Comparison of ENCODE assay signal across 8 cellular contexts in the genomic region with DNA sequence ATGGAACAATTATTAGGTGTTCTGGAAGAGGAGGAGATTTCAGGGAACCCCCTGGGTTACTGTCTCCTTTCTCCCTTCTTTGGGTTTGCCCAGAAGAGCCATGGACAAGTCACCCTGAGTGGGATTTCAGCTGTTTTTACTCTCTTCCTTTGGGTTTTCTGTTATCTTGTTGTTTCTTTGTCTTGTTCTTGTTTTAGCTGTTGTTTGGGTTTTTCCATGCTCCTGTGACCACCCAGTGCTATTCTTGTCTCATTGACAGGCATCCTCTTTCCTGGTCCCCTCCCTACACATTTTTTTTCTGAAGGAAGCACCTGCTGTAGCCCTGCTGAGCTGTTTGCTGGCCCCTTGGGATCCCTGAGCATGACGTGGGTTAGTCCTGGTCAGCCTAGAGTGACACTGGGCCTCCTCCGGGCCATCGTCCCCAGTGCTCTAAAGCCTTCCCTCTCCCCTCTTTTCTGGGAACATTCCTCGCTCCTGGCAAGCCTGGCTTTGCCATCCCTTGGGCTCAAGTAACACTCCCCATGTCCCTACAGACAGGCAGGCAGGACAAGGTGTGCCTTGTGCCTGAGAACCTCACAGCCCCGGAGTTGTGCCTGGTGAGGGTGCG. TPM values are rescaled to one million over a fixed set of nuclear protein-coding genes. Genes with fewer than 3 reads are reported as not detected.
DNase-seq lines count a peak whose midpoint lies in the region; ATAC-seq and TF ChIP-seq lines count a peak whose summit lies in the region.

No MANE protein-coding gene starts in this region.

- H3K27me3 ChIP-seq in Caco-2 (replicated peaks; ENCODE audit: control insufficient read depth, insufficient read depth, low read length): no peaks in the 10 kb centered on the region

- POLR2A ChIA-PET in Caco-2 (lab: Charles Lee): no interaction called here

- no peaks in the 10 kb centered on the region for H3K9me3 ChIP-seq in Caco-2

- intact Hi-C loops in Caco-2 (cut with micrococcal nuclease; ENCODE audit: unreplicated experiment): no loop called here

- no peak overlapping the region for H3K4me3 ChIP-seq in NB4 (ENCODE audit: low read depth, low read length)
- H3K4me3 ChIP-seq in Caco-2 (ENCODE audit: low read depth, low read length): no peak overlapping the region

- no peaks in the 10 kb centered on the region for H3K27me3 Mint-ChIP-seq in Caco-2 (ENCODE audit: insufficient read depth, unreplicated experiment)

- peaks cover 1% of the 10 kb centered on the region for H3K36me3 Mint-ChIP-seq in Caco-2 (ENCODE audit: insufficient read depth, unreplicated experiment)

- no peaks in the 10 kb centered on the region for H3K9me3 Mint-ChIP-seq in Caco-2 (ENCODE audit: unreplicated experiment)

- peaks cover 4% of the 10 kb centered on the region; the same call in 1 of the 2 replicates for H3K4me1 ChIP-seq in Caco-2

- no peak overlapping the region for H3K27ac Mint-ChIP-seq in Caco-2 (ENCODE audit: unreplicated experiment)

- BruUV-seq in Caco-2 (replicated peaks; lab: Mats Ljungman, UMichigan): no TSS peak

- no peaks in the 10 kb centered on the region for H3K36me3 ChIP-seq in Caco-2 (ENCODE audit: control insufficient read depth, insufficient read depth, low read length)

- H3K4me3 Mint-ChIP-seq in Caco-2 (ENCODE audit: unreplicated experiment): no peak overlapping the region

- TF ChIP-seq POLR2A in NB4 (IDR thresholded peaks at IDR 0.05; ENCODE audit: extremely low read depth, insufficient read length): no peak

- ATAC-seq in GM18870 (IDR thresholded peaks at IDR 0.05; ENCODE audit: unreplicated experiment): peak; percentile 42
- peak; percentile 58 for ATAC-seq in HG02571 (IDR thresholded peaks at IDR 0.05; ENCODE audit: unreplicated experiment)

- TF ChIP-seq CTCF in NB4 (IDR thresholded peaks at IDR 0.05; ENCODE audit: low read depth, low read length) (no peak), Caco-2 (IDR thresholded peaks at IDR 0.05; ENCODE audit: insufficient read depth in 1 of 2, low read depth in 1 of 2, low read length in 1 of 2, severe bottlenecking in 1 of 2, unreplicated experiment in 1 of 2) (no peak), GM13977 (IDR thresholded peaks at IDR 0.05; ENCODE audit: extremely low read depth, insufficient read depth, missing control alignments) (no peak)

- DNase-seq in NB4 (ENCODE audit: low read depth) (peak; percentile 53), mesenteric fat pad (ENCODE audit: low spot score) (peak; percentile 71), Caco-2 (no peak), GM13977 (ENCODE audit: low spot score) (no peak), NCI-H526 treated with DMSO at 0.1 percent for 48 hours (lab: John Stamatoyannopoulos, UW) (no peak), KBM-7 (no peak)

- in situ Hi-C loops in GM13977 (cut with MboI; ENCODE audit: low pct_unique_long_range_greater_than_20kb, low sequenced_read_pairs, unreplicated experiment): no loop called here
- in situ Hi-C loops in KBM-7 (cut with MboI; ENCODE audit: low pct_unique_long_range_greater_than_20kb, low sequenced_read_pairs): no loop called here

- H3K4me1 Mint-ChIP-seq in Caco-2 (ENCODE audit: low read depth, unreplicated experiment): no peaks in the 10 kb centered on the region

- CTCF ChIA-PET in Caco-2 (lab: Charles Lee): no interaction called here

RNA-seq across cellular contexts. Expression of gene SH2D4B, which starts 3.5 kb away (rescaled TPM):
- total RNA-seq in mesenteric fat pad (0.35 TPM), Caco-2 (2022) (0.09 and 0.23 TPM in 2 replicates)

Comparison
In these comparisons a context has a peak if more than half of its experiments do, and no peak if none do; other contexts are left out.
1. DNase-seq: peak in NB4 (single experiment) and mesenteric fat pad (single experiment); none in Caco-2 (0 of 2), GM13977 (single experiment), NCI-H526 treated with DMSO at 0.1 percent for 48 hours (single experiment) and KBM-7 (single experiment).